ENCODE assay signal across 18 cellular contexts in the genomic region with DNA sequence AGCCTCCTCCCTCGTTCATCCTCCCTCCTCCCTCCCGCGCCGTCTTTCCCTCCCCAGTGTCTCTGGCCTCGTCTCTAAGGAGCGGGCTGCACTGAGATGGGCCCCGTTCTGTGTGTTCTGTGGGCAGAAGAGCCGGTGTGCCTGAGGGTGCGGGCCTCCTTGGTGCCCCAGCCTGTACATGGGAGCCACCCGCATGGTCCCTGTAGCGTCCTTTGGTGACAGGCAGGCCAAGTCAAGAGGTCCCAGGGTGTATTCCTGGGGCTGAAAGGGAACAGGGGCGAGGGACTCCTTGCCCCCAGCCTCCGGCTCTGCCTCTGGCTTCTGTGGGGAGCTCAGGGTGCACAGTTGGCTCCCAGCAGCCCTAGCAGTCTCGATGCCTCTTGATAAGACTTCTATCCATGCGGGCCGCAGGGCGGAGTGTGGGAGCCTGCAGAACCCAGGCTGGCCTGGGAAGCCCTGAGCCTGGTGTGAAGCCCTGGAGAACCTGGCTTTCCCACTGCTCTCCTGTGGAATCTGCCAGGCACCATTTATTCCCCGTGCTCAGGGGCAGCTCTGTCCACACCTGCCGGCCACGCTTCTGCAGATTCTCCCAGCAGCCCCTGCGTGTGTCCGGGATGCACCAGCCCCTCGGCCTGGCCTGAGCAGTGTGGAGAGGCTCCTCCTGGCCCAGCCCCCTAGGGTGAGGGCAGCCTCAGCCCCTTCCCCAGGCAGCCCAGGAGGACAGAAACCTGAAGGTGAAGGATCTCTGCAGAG.
DNase-seq lines count a peak whose midpoint lies in the region; TF ChIP-seq lines count a peak whose summit lies in the region.
"Had no signal": no experiment of that assay in that cellular context is flagged by ENCODE, and none has a peak within 500 bp of the region (broad histone marks: within the 10 kb centered on the region; RNA-seq: fewer than 3 reads in every experiment).

No MANE protein-coding gene starts in this region.

- H3K4me2 ChIP-seq in BLaER1 treated with 17β-estradiol and CSF1 and Interleukin-3, amounts not matched to agents 10 nM and 100 nM, result peak overlapping the region in 6 of 11 experiments; percentile 6 to 82 (median 50); a peak in 10 of 22 replicates

- no peak overlapping the region for H3K9ac ChIP-seq in BLaER1 treated with 17β-estradiol and CSF1 and Interleukin-3, amounts not matched to agents 10 nM and 100 nM
- H3K9ac ChIP-seq: GM23248 had no signal

- 88 to 92% (median 89%) methylated on average over 19 to 23 of the region's 23 CpGs for WGBS in ovary, 3 donors

- no peak overlapping the region for H3K4me3 Mint-ChIP-seq in glutamatergic neuron (ENCODE audit: unreplicated experiment)
- H3K4me3 Mint-ChIP-seq: activated CD4-positive, alpha-beta T cell treated with anti-CD3 and anti-CD28 coated beads, Interleukin-2, amount 10 ng/mL, durations not matched to agents 7 days and 5 days; CD8-positive, alpha-beta T cell had no signal

- H3K36me3 Mint-ChIP-seq in glutamatergic neuron (ENCODE audit: unreplicated experiment), result no peaks in the 10 kb centered on the region
- H3K36me3 Mint-ChIP-seq: CD8-positive, alpha-beta T cell had no signal

- H3K27ac ChIP-seq in BLaER1 treated with 17β-estradiol and CSF1 and Interleukin-3, amounts not matched to agents 10 nM and 100 nM, result no peak overlapping the region
- no peak overlapping the region for H3K27ac ChIP-seq in ovary
- H3K27ac ChIP-seq: GM23248 had no signal

- no peak for TF ChIP-seq CTCF in glutamatergic neuron (IDR thresholded peaks at IDR 0.05; ENCODE audit: partially characterized antibody, unreplicated experiment)
- TF ChIP-seq CTCF in ovary (IDR thresholded peaks at IDR 0.05), result no peak
- TF ChIP-seq CTCF in GM20000 (IDR thresholded peaks at IDR 0.05; ENCODE audit: extremely low read depth, missing control alignments), result no peak

- no peaks in the 10 kb centered on the region for H3K4me1 Mint-ChIP-seq in glutamatergic neuron (ENCODE audit: low read depth, unreplicated experiment)
- H3K4me1 Mint-ChIP-seq: activated CD4-positive, alpha-beta T cell treated with anti-CD3 and anti-CD28 coated beads, Interleukin-2, amount 10 ng/mL, durations not matched to agents 7 days and 5 days had no signal

- no peaks in the 10 kb centered on the region for H3K9me3 ChIP-seq in BLaER1 treated with 17β-estradiol and CSF1 and Interleukin-3, amounts not matched to agents 10 nM and 100 nM (replicated peaks in 1 of 11)
- no peaks in the 10 kb centered on the region for H3K9me3 ChIP-seq in ovary

- H3K27me3 ChIP-seq in BLaER1 treated with 17β-estradiol and CSF1 and Interleukin-3, amounts not matched to agents 10 nM and 100 nM, result peaks cover 0 to 19% (median 5%) of the 10 kb centered on the region in 11 experiments; a peak in 10 of 22 replicates
- H3K27me3 ChIP-seq in ovary, result no peaks in the 10 kb centered on the region

- no peaks in the 10 kb centered on the region for H3K36me3 ChIP-seq in BLaER1 treated with 17β-estradiol and CSF1 and Interleukin-3, amounts not matched to agents 10 nM and 100 nM
- no peaks in the 10 kb centered on the region for H3K36me3 ChIP-seq in ovary

- no peak for TF ChIP-seq EP300 in ovary (IDR thresholded peaks at IDR 0.05)

- no peaks in the 10 kb centered on the region for H3K9me3 Mint-ChIP-seq in glutamatergic neuron (ENCODE audit: unreplicated experiment)
- H3K9me3 Mint-ChIP-seq: activated CD4-positive, alpha-beta T cell treated with anti-CD3 and anti-CD28 coated beads, Interleukin-2, amount 10 ng/mL, durations not matched to agents 7 days and 5 days; CD8-positive, alpha-beta T cell had no signal

- intact Hi-C loops in ovary (cut with DNase I), result no loop called here

- no peak overlapping the region for H3K27ac Mint-ChIP-seq in glutamatergic neuron (ENCODE audit: unreplicated experiment)
- H3K27ac Mint-ChIP-seq: activated CD4-positive, alpha-beta T cell treated with anti-CD3 and anti-CD28 coated beads, Interleukin-2, amount 10 ng/mL, durations not matched to agents 7 days and 5 days; CD8-positive, alpha-beta T cell; progenitor cell of endocrine pancreas had no signal

- H4K20me1 ChIP-seq in BLaER1 treated with 17β-estradiol and CSF1 and Interleukin-3, amounts not matched to agents 10 nM and 100 nM, result peaks cover 0 to 21% (median 0%) of the 10 kb centered on the region in 11 experiments; a peak in 2 of 22 replicates

- no peak for TF ChIP-seq POLR2A in ovary (IDR thresholded peaks at IDR 0.05)

- peak; percentile 8 for DNase-seq in activated T-cell treated with anti-CD3 and anti-CD28 coated beads, Interleukin-2, amount 50 U/mL, for 1 hour
- DNase-seq in activated T-cell treated with anti-CD3 and anti-CD28 coated beads, Interleukin-2, amount 50 U/mL, for 48 hours, result no peak
- DNase-seq in glutamatergic neuron, result peak; percentile 19
- DNase-seq in ovary, result peak in 3 of 5 donors; percentile 15 to 26 (median 17)
- DNase-seq in HUDEP-2 (lab: John Stamatoyannopoulos, UW; ENCODE audit: unreplicated experiment in 76 of 76), result no peak
- DNase-seq in GM20000 (ENCODE audit: low spot score), result no peak
- no peak for DNase-seq in NOMO-1 treated with dmso at 0.1 percent for 144 hours (lab: John Stamatoyannopoulos, UW; ENCODE audit: unreplicated experiment)
- DNase-seq: activated CD4-positive, alpha-beta T cell treated with anti-CD3 and anti-CD28 coated beads, Interleukin-2, amount 10 ng/mL, durations not matched to agents 7 days and 5 days; cerebellar nuclear complex; GM23248; kidney; mammary epithelial cell; NCI-H1694; SHP77 treated with DMSO at 0.1 percent for 48 hours; stimulated activated naive CD8-positive, alpha-beta T cell treated with anti-CD3 and anti-CD28 coated beads, Interleukin-15, Interleukin-2, amounts not matched to agents 100 U/mL and 50 U/mL, for 24 hours had no signal

- peaks cover 8 to 74% (median 59%) of the 10 kb centered on the region in 10 experiments for H3K4me1 ChIP-seq in BLaER1 treated with 17β-estradiol and CSF1 and Interleukin-3, amounts not matched to agents 10 nM and 100 nM
- peaks cover 9% of the 10 kb centered on the region for H3K4me1 ChIP-seq in ovary (ENCODE audit: insufficient read depth)

- H3K4me3 ChIP-seq in BLaER1 treated with 17β-estradiol and CSF1 and Interleukin-3, amounts not matched to agents 10 nM and 100 nM, result no peak overlapping the region
- H3K4me3 ChIP-seq in ovary, result no peak overlapping the region
- H3K4me3 ChIP-seq: GM23248 had no signal

- H3K27me3 Mint-ChIP-seq in glutamatergic neuron (ENCODE audit: unreplicated experiment), result no peaks in the 10 kb centered on the region
- H3K27me3 Mint-ChIP-seq: activated CD4-positive, alpha-beta T cell treated with anti-CD3 and anti-CD28 coated beads, Interleukin-2, amount 10 ng/mL, durations not matched to agents 7 days and 5 days had no signal

Comparison
In these comparisons a context has a peak if more than half of its experiments do, and no peak if none do; other contexts are left out.
1. DNase-seq: peak in activated T-cell treated with anti-CD3 and anti-CD28 coated beads, Interleukin-2, amount 50 U/mL, for 1 hour (single experiment), glutamatergic neuron (single experiment) and ovary (3 of 5); none in activated T-cell treated with anti-CD3 and anti-CD28 coated beads, Interleukin-2, amount 50 U/mL, for 48 hours (0 of 2), HUDEP-2 (0 of 76), GM20000 (single experiment) and NOMO-1 treated with dmso at 0.1 percent for 144 hours (single experiment).